27 cellular contexts compared by ENCODE assay signal in genomic region chr9:124724415-124725067, GRCh38. TPM values are rescaled to one million over a fixed set of nuclear protein-coding genes. Genes with fewer than 3 reads are reported as not detected.
DNase-seq lines count a peak whose midpoint lies in the region; ATAC-seq and TF ChIP-seq lines count a peak whose summit lies in the region.
"Had no signal": no experiment of that assay in that cellular context is flagged by ENCODE, and none has a peak within 500 bp of the region (broad histone marks: within the 10 kb centered on the region; RNA-seq: fewer than 3 reads in every experiment).

No MANE protein-coding gene starts in this region.

- no peak for TF ChIP-seq POLR2A in tibial nerve (IDR thresholded peaks at IDR 0.05)

- peaks cover 56% of the 10 kb centered on the region for H3K4me1 Mint-ChIP-seq in nephron
- no peaks in the 10 kb centered on the region for H3K4me1 Mint-ChIP-seq in stimulated activated memory B cell treated with anti-CD40 and anti-IgM and Interleukin-4, amounts not matched to agents 10 μg/mL and 1 μg/mL and 100 μg/mL, for 72 hours
- H3K4me1 Mint-ChIP-seq: activated naive CD8-positive, alpha-beta T cell treated with anti-CD3 and anti-CD28 coated beads, Interleukin-2, amount 10 ng/mL, durations not matched to agents 7 days and 5 days; CD14-positive monocyte; immature natural killer cell; T-cell had no signal

- H3K9ac ChIP-seq in duodenal mucosa (ENCODE audit: low read depth in 1 of 2, low read length in 2 of 2) = no peak overlapping the region

- H3K9me3 Mint-ChIP-seq in nephron = no peaks in the 10 kb centered on the region
- H3K9me3 Mint-ChIP-seq in stimulated activated memory B cell treated with anti-CD40 and anti-IgM and Interleukin-4, amounts not matched to agents 10 μg/mL and 1 μg/mL and 100 μg/mL, for 72 hours = no peaks in the 10 kb centered on the region
- H3K9me3 Mint-ChIP-seq: activated CD4-positive, alpha-beta memory T cell treated with anti-CD3 and anti-CD28 coated beads for 36 hours; activated naive CD8-positive, alpha-beta T cell treated with anti-CD3 and anti-CD28 coated beads, Interleukin-2, amount 10 ng/mL, durations not matched to agents 7 days and 5 days; CD14-positive monocyte; effector memory CD8-positive, alpha-beta T cell; immature natural killer cell; mesothelial cell of epicardium; neural crest cell; T-cell had no signal

- peaks cover 8% of the 10 kb centered on the region for H3K36me3 Mint-ChIP-seq in nephron (ENCODE audit: low read depth)
- H3K36me3 Mint-ChIP-seq in stimulated activated memory B cell treated with anti-CD40 and anti-IgM and Interleukin-4, amounts not matched to agents 10 μg/mL and 1 μg/mL and 100 μg/mL, for 72 hours = no peaks in the 10 kb centered on the region
- H3K36me3 Mint-ChIP-seq: activated CD4-positive, alpha-beta memory T cell treated with anti-CD3 and anti-CD28 coated beads for 36 hours; activated naive CD8-positive, alpha-beta T cell treated with anti-CD3 and anti-CD28 coated beads, Interleukin-2, amount 10 ng/mL, durations not matched to agents 7 days and 5 days; immature natural killer cell; mesothelial cell of epicardium; T-cell had no signal

- peak overlapping the region; percentile 48; the same call in 1 of the 2 replicates for H3K27ac ChIP-seq in Panc1 (ENCODE audit: low read length)
- peak overlapping the region; percentile 17 for H3K27ac ChIP-seq in duodenal mucosa (ENCODE audit: low read depth, low read length)
- peak overlapping the region in 3 of 4 donors; percentile 61 to 67 (median 65) for H3K27ac ChIP-seq in tibial nerve
- H3K27ac ChIP-seq: gastrocnemius medialis, left lung, prostate gland had no signal

- peak overlapping the region; percentile 65 to 89 (median 89) for H3K27ac Mint-ChIP-seq in nephron
- H3K27ac Mint-ChIP-seq in stimulated activated memory B cell treated with anti-CD40 and anti-IgM and Interleukin-4, amounts not matched to agents 10 μg/mL and 1 μg/mL and 100 μg/mL, for 72 hours = no peak overlapping the region
- H3K27ac Mint-ChIP-seq: activated CD4-positive, alpha-beta memory T cell treated with anti-CD3 and anti-CD28 coated beads for 36 hours; activated naive CD8-positive, alpha-beta T cell treated with anti-CD3 and anti-CD28 coated beads, Interleukin-2, amount 10 ng/mL, durations not matched to agents 7 days and 5 days; CD14-positive monocyte; effector memory CD8-positive, alpha-beta T cell; immature natural killer cell; mesothelial cell of epicardium; T-cell had no signal

- peaks cover 2% of the 10 kb centered on the region; the same call in 1 of the 2 replicates for H3K36me3 ChIP-seq in Panc1 (ENCODE audit: control insufficient read depth, insufficient read depth, low read length)
- no peaks in the 10 kb centered on the region for H3K36me3 ChIP-seq in duodenal mucosa (ENCODE audit: control insufficient read depth in 1 of 2, insufficient read depth in 2 of 2, low read length in 2 of 2)
- no peaks in the 10 kb centered on the region for H3K36me3 ChIP-seq in tibial nerve
- H3K36me3 ChIP-seq: gastrocnemius medialis, left lung, prostate gland had no signal

- TF ChIP-seq EP300 in tibial nerve (IDR thresholded peaks at IDR 0.05) = no peak

- peaks cover 29% of the 10 kb centered on the region for H3K4me1 ChIP-seq in Panc1 (ENCODE audit: control insufficient read depth, insufficient read depth, low read length)
- peaks cover 27 to 40% of the 10 kb centered on the region in 2 donors for H3K4me1 ChIP-seq in duodenal mucosa (ENCODE audit: control insufficient read depth in 1 of 2, insufficient read depth in 2 of 2, low read length in 2 of 2)
- peaks cover 0 to 41% (median 10%) of the 10 kb centered on the region in 4 donors for H3K4me1 ChIP-seq in tibial nerve
- H3K4me1 ChIP-seq: left lung, prostate gland had no signal

- intact Hi-C loops in Panc1 (cut with micrococcal nuclease; ENCODE audit: unreplicated experiment) (no loop called here), posterior vena cava (cut with DNase I) (loop anchor here in 1 of 2 donors (5.0 kb wide), 1 partner anchor 197 kb away; no protein-coding TSS in a partner anchor)

- in situ Hi-C loops in Panc1 (cut with HindIII; ENCODE audit: low pct_unique_long_range_greater_than_20kb, low sequenced_read_pairs) = no loop called here

- H3K27me3 Mint-ChIP-seq in nephron (ENCODE audit: low read depth) = no peaks in the 10 kb centered on the region
- H3K27me3 Mint-ChIP-seq in stimulated activated memory B cell treated with anti-CD40 and anti-IgM and Interleukin-4, amounts not matched to agents 10 μg/mL and 1 μg/mL and 100 μg/mL, for 72 hours = no peaks in the 10 kb centered on the region
- H3K27me3 Mint-ChIP-seq: T-cell had no signal

- WGBS in tibial nerve, 2 donors = 7 to 21% methylated on average over 3 of the region's 3 CpGs

- H3K9me3 ChIP-seq in Panc1 (ENCODE audit: control insufficient read depth, insufficient read depth, low read depth, low read length) (no peaks in the 10 kb centered on the region), duodenal mucosa (ENCODE audit: control insufficient read depth in 1 of 2, low read length in 2 of 2) (no peaks in the 10 kb centered on the region), tibial nerve (no peaks in the 10 kb centered on the region)
- H3K9me3 ChIP-seq: gastrocnemius medialis, left lung, prostate gland had no signal

- H3K27me3 ChIP-seq in Panc1 (ENCODE audit: control insufficient read depth, insufficient read depth, low read length) (no peaks in the 10 kb centered on the region), duodenal mucosa (ENCODE audit: control insufficient read depth in 1 of 2, insufficient read depth in 2 of 2, low read length in 2 of 2) (no peaks in the 10 kb centered on the region), tibial nerve (no peaks in the 10 kb centered on the region)
- H3K27me3 ChIP-seq: gastrocnemius medialis, left lung had no signal

- TF ChIP-seq CTCF in Panc1 (IDR thresholded peaks at IDR 0.05) = no peak
- no peak for TF ChIP-seq CTCF in nephron (IDR thresholded peaks at IDR 0.05; ENCODE audit: unreplicated experiment in 3 of 3)
- no peak for TF ChIP-seq CTCF in tibial nerve (IDR thresholded peaks at IDR 0.05)

- H3K4me3 ChIP-seq in Panc1 (ENCODE audit: low read depth in 2 of 2, low read length in 2 of 2) = no peak overlapping the region
- peak overlapping the region in 1 of 2 donors; percentile 9 for H3K4me3 ChIP-seq in duodenal mucosa (ENCODE audit: low read depth in 1 of 2, low read length in 2 of 2)
- H3K4me3 ChIP-seq in tibial nerve = no peak overlapping the region
- H3K4me3 ChIP-seq: gastrocnemius medialis, left lung, prostate gland, smooth muscle cell had no signal

- POLR2A ChIA-PET in Panc1 (lab: Charles Lee) = interaction anchor here (0.7 kb wide), 1 partner anchor 15 kb away, joined by 5 read pairs; no protein-coding TSS in a partner anchor

- DNase-seq in Panc1 (ENCODE audit: low read depth, low spot score) (no peak), tibial nerve (ENCODE audit: low spot score in 2 of 2) (no peak), posterior vena cava (ENCODE audit: low spot score) (no peak)
- DNase-seq: activated CD4-positive, alpha-beta memory T cell treated with anti-CD3 and anti-CD28 coated beads for 36 hours; activated naive CD8-positive, alpha-beta T cell treated with anti-CD3 and anti-CD28 coated beads, Interleukin-2, amount 10 ng/mL, durations not matched to agents 7 days and 5 days; effector memory CD8-positive, alpha-beta T cell; gastrocnemius medialis; hippocampal formation; immature natural killer cell; left lung; NCI-H1105 treated with DMSO at 0.1 percent for 48 hours; NCI-H2029 treated with DMSO at 0.1 percent for 48 hours; NK-92 treated with Interleukin-12 subunit alpha and Interleukin-12 subunit beta, amount 100 ng/mL, for 24 hours; SIG-M5; stimulated activated CD4-positive, alpha-beta T cell treated with anti-CD3 and anti-CD28 coated beads, Interleukin-4, amount 100 ng/mL, for 1 hour; stimulated activated naive CD4-positive, alpha-beta T cell; T-cell had no signal

- CTCF ChIA-PET in Panc1 (lab: Charles Lee) = interaction anchor here (1.0 kb wide), 1 partner anchor 107 kb away, joined by 3 read pairs; no protein-coding TSS in a partner anchor

- ATAC-seq in Panc1 = no peak
- ATAC-seq in stimulated activated memory B cell treated with anti-CD40 and anti-IgM and Interleukin-4, amounts not matched to agents 10 μg/mL and 1 μg/mL and 100 μg/mL, for 72 hours = no peak
- no peak for ATAC-seq in HG03045 (IDR thresholded peaks at IDR 0.05; ENCODE audit: unreplicated experiment)
- ATAC-seq: effector memory CD8-positive, alpha-beta T cell; esophagus mucosa; left lung; T-cell had no signal

- H3K4me3 Mint-ChIP-seq in nephron = peak overlapping the region in 1 of 3 experiments; percentile 5
- H3K4me3 Mint-ChIP-seq in stimulated activated memory B cell treated with anti-CD40 and anti-IgM and Interleukin-4, amounts not matched to agents 10 μg/mL and 1 μg/mL and 100 μg/mL, for 72 hours = no peak overlapping the region
- H3K4me3 Mint-ChIP-seq: activated CD4-positive, alpha-beta memory T cell treated with anti-CD3 and anti-CD28 coated beads for 36 hours; activated naive CD8-positive, alpha-beta T cell treated with anti-CD3 and anti-CD28 coated beads, Interleukin-2, amount 10 ng/mL, durations not matched to agents 7 days and 5 days; CD14-positive monocyte; effector memory CD8-positive, alpha-beta T cell; immature natural killer cell; mesothelial cell of epicardium; neural crest cell; T-cell had no signal

- no TSS peak for BruUV-seq in Panc1 (replicated peaks; lab: Mats Ljungman, UMichigan)

RNA-seq across cellular contexts. Expression of gene NR6A1, which starts 46.6 kb away (rescaled TPM):
- total RNA-seq in Panc1 (2021; ENCODE audit: unreplicated experiment) (7.6 TPM), tibial nerve (1 to 10 TPM; 1.7 to 8.4 (median 5.5) TPM), posterior vena cava (under 1 TPM; 0.23 to 0.76 TPM)
- polyA plus RNA-seq in Panc1 (2012; ENCODE audit: insufficient read length) = 2.5 TPM
- polyA plus RNA-seq: immature natural killer cell had no signal

RNA-seq across cellular contexts. Expression of gene OLFML2A, which starts 52.4 kb away (rescaled TPM):
- total RNA-seq in Panc1 (2021; ENCODE audit: unreplicated experiment) = 44.5 TPM
- 34.5 TPM for polyA plus RNA-seq in Panc1 (2012; ENCODE audit: insufficient read length)
- 100 to 1,000 TPM in 2 of 4 donors, 10 to 100 TPM in 2; 44.7 to 328 (median 169) TPM for total RNA-seq in tibial nerve
- 1 to 10 TPM; 7.8 to 9.1 TPM for total RNA-seq in posterior vena cava
- total RNA-seq: activated CD4-positive, alpha-beta memory T cell treated with anti-CD3 and anti-CD28 coated beads for 36 hours; activated naive CD8-positive, alpha-beta T cell treated with anti-CD3 and anti-CD28 coated beads, Interleukin-2, amount 10 ng/mL, durations not matched to agents 7 days and 5 days had no signal
- polyA plus RNA-seq: immature natural killer cell had no signal
